ENCODE assay signal across 28 cellular contexts in genomic region chr15:97976766-97977503, GRCh38. TPM values are rescaled to one million over a fixed set of nuclear protein-coding genes. Genes with fewer than 3 reads are reported as not detected.
DNase-seq lines count a peak whose midpoint lies in the region; ATAC-seq, FAIRE-seq and TF ChIP-seq lines count a peak whose summit lies in the region.
"Had no signal": no experiment of that assay in that cellular context is flagged by ENCODE, and none has a peak within 500 bp of the region (broad histone marks: within the 10 kb centered on the region; RNA-seq: fewer than 3 reads in every experiment).

No MANE protein-coding gene starts in this region.

- H3K27ac ChIP-seq in PC-3 (ENCODE audit: low read length) (peak overlapping the region; percentile 18), pancreas (peak overlapping the region in 2 of 4 donors; percentile 74 to 78), MM.1S (ENCODE audit: low read length) (no peak overlapping the region)
- H3K27ac ChIP-seq: gastrocnemius medialis, lower lobe of right lung, prostate gland, upper lobe of left lung had no signal

- H3K79me2 ChIP-seq in PC-3 (ENCODE audit: low read length): no peaks in the 10 kb centered on the region
- no peaks in the 10 kb centered on the region for H3K79me2 ChIP-seq in MM.1S (ENCODE audit: low read length)

- H4K20me1 ChIP-seq in PC-3 (ENCODE audit: low read length) (no peaks in the 10 kb centered on the region), MM.1S (ENCODE audit: insufficient read depth, low read length) (no peaks in the 10 kb centered on the region)

- H3K4me3 ChIP-seq in PC-3 (ENCODE audit: low read length): peak overlapping the region; percentile 40; the same call in 1 of the 2 replicates
- H3K4me3 ChIP-seq in endocrine pancreas (ENCODE audit: control insufficient read depth, insufficient read depth, low read length): peak overlapping the region; percentile 84
- H3K4me3 ChIP-seq in pancreas: no peak overlapping the region
- no peak overlapping the region for H3K4me3 ChIP-seq in MM.1S (ENCODE audit: low read length)
- H3K4me3 ChIP-seq: gastrocnemius medialis, lower lobe of right lung, prostate gland, upper lobe of left lung had no signal

- BruUV-seq in PC-3 (replicated peaks; lab: Mats Ljungman, UMichigan): no TSS peak

- WGBS in pancreas, 2 donors: 67 to 74% methylated on average over 10 of the region's 10 CpGs

- peak; percentile 69 for DNase-seq in HPDE6-E6E7 (ENCODE audit: extremely low spot score)
- DNase-seq in PC-3: peak; percentile 67
- DNase-seq in pancreas: no peak
- no peak for DNase-seq in NCI-H2171 treated with DMSO at 0.1 percent for 48 hours (lab: John Stamatoyannopoulos, UW)
- no peak for DNase-seq in MV-4-11 (lab: John Stamatoyannopoulos, UW)
- DNase-seq in MM.1S: no peak
- DNase-seq: activated naive CD4-positive, alpha-beta T cell; activated naive CD8-positive, alpha-beta T cell treated with anti-CD3 and anti-CD28 coated beads, Interleukin-2, amount 50 U/mL, for 24 hours; activated T-cell treated with anti-CD3 and anti-CD28 coated beads, Interleukin-2, amount 50 U/mL, for 72 hours; C1 segment of cervical spinal cord; dermis blood vessel endothelial cell; gastrocnemius medialis; HCEC 1CT; lower lobe of right lung; natural killer cell; NCI-H1105 treated with DMSO at 0.1 percent for 48 hours; NCI-H2081; NCI-H226; nucleus accumbens; SK-N-SH; substantia nigra; upper lobe of left lung had no signal

- ATAC-seq in PC-3 (peak; percentile 38), pancreas (peak; percentile 17 to 43 (median 28))
- ATAC-seq: activated naive CD8-positive, alpha-beta T cell treated with anti-CD3 and anti-CD28 coated beads, Interleukin-2, amount 50 U/mL, for 24 hours; activated T-cell treated with anti-CD3 and anti-CD28 coated beads, Interleukin-2, amount 50 U/mL, for 72 hours; gastrocnemius medialis; natural killer cell; Right ventricle myocardium inferior; stimulated activated memory B cell treated with anti-CD40 and anti-IgM and Interleukin-4, amounts not matched to agents 10 μg/mL and 1 μg/mL and 100 μg/mL, for 72 hours had no signal

- H3F3A ChIP-seq in PC-3 (ENCODE audit: low read length, unreplicated experiment) (no peaks in the 10 kb centered on the region), MM.1S (ENCODE audit: insufficient read depth, low read length) (no peaks in the 10 kb centered on the region)

- H2AFZ ChIP-seq in PC-3 (ENCODE audit: low read length): no peak overlapping the region
- no peak overlapping the region for H2AFZ ChIP-seq in MM.1S (ENCODE audit: low read length)

- CTCF ChIA-PET in PC-3 (lab: Charles Lee): no interaction called here

- intact Hi-C loops in PC-3 (cut with micrococcal nuclease): no loop called here
- intact Hi-C loops in pancreas (cut with DNase I): no loop called here

- TF ChIP-seq CTCF in PC-3 (conservative IDR thresholded peaks at IDR 0.05; ENCODE audit: low read depth, low read length) (no peak), pancreas (IDR thresholded peaks at IDR 0.05) (no peak), MM.1S (IDR thresholded peaks at IDR 0.05; ENCODE audit: low read length) (no peak)

- H3K4me2 ChIP-seq in PC-3 (ENCODE audit: low read length): peak overlapping the region; percentile 71
- no peak overlapping the region for H3K4me2 ChIP-seq in MM.1S (ENCODE audit: low read depth, low read length)
- H3K4me2 ChIP-seq: SK-N-SH had no signal

- no peak for FAIRE-seq in pancreas (lab: Jason Lieb, UNC)
- FAIRE-seq: GM12892 had no signal

- H3K36me3 ChIP-seq in PC-3 (ENCODE audit: low read depth, low read length) (peaks cover 7% of the 10 kb centered on the region; the same call in 1 of the 2 replicates), endocrine pancreas (ENCODE audit: control insufficient read depth, insufficient read depth, low read length) (no peaks in the 10 kb centered on the region), pancreas (peaks cover 0 to 17% (median under 1%) of the 10 kb centered on the region in 3 donors), MM.1S (replicated peaks; ENCODE audit: insufficient read depth, low read length) (no peaks in the 10 kb centered on the region)
- H3K36me3 ChIP-seq: prostate gland had no signal

- H3K9me3 ChIP-seq in PC-3 (ENCODE audit: low read length) (no peaks in the 10 kb centered on the region), endocrine pancreas (ENCODE audit: control insufficient read depth, low read length) (no peaks in the 10 kb centered on the region), pancreas (no peaks in the 10 kb centered on the region), MM.1S (replicated peaks; ENCODE audit: insufficient read depth, low read length) (no peaks in the 10 kb centered on the region)
- H3K9me3 ChIP-seq: gastrocnemius medialis, lower lobe of right lung, prostate gland, SK-N-SH, upper lobe of left lung had no signal

- H3K9me2 ChIP-seq in PC-3 (replicated peaks; ENCODE audit: low read length) (no peaks in the 10 kb centered on the region), MM.1S (replicated peaks; ENCODE audit: insufficient read depth, low read length) (no peaks in the 10 kb centered on the region)
- H3K9me2 ChIP-seq: SK-N-SH had no signal

- H3K27me3 ChIP-seq in PC-3 (ENCODE audit: low read length) (no peaks in the 10 kb centered on the region), endocrine pancreas (ENCODE audit: control insufficient read depth, insufficient read depth, low read length) (no peaks in the 10 kb centered on the region), pancreas (no peaks in the 10 kb centered on the region), MM.1S (replicated peaks; ENCODE audit: insufficient read depth, low read length) (no peaks in the 10 kb centered on the region)
- H3K27me3 ChIP-seq: gastrocnemius medialis, upper lobe of left lung had no signal

- no peak overlapping the region for H3K9ac ChIP-seq in PC-3 (ENCODE audit: low read length)
- H3K9ac ChIP-seq in endocrine pancreas (ENCODE audit: control insufficient read depth, insufficient read depth, low read length): no peak overlapping the region
- H3K9ac ChIP-seq in MM.1S (ENCODE audit: low read length): no peak overlapping the region
- H3K9ac ChIP-seq: SK-N-SH had no signal

- POLR2A ChIA-PET in PC-3 (lab: Charles Lee; ENCODE audit: unreplicated experiment): no interaction called here

- peaks cover 15% of the 10 kb centered on the region for H3K4me1 ChIP-seq in PC-3 (ENCODE audit: insufficient read depth, low read length)
- peaks cover 24% of the 10 kb centered on the region for H3K4me1 ChIP-seq in endocrine pancreas (ENCODE audit: control insufficient read depth, insufficient read depth, low read length)
- peaks cover 0 to 26% (median 18%) of the 10 kb centered on the region in 3 donors for H3K4me1 ChIP-seq in pancreas
- H3K4me1 ChIP-seq in MM.1S (ENCODE audit: low read length): no peaks in the 10 kb centered on the region
- H3K4me1 ChIP-seq: gastrocnemius medialis, lower lobe of right lung, prostate gland, upper lobe of left lung had no signal

RNA-seq across cellular contexts. Expression of gene ARRDC4, which starts 16.4 kb away (rescaled TPM):
- total RNA-seq in PC-3 (2014; rRNA removed) (7.1 TPM in 2 replicates), pancreas (10 to 100 TPM; 10.8 to 32.7 (median 14.4) TPM)
- 10 to 100 TPM; 16.2 to 29.8 TPM for polyA plus RNA-seq in pancreas
- total RNA-seq: OCI-LY7 had no signal

Comparison
In these comparisons a context has a peak if more than half of its experiments do, and no peak if none do; other contexts are left out.
1. DNase-seq: peak in HPDE6-E6E7 (single experiment) and PC-3 (single experiment); none in pancreas (0 of 6), NCI-H2171 treated with DMSO at 0.1 percent for 48 hours (single experiment), MV-4-11 (single experiment) and MM.1S (single experiment).
2. H3K4me3 ChIP-seq: peak in PC-3 (single experiment) and endocrine pancreas (single experiment); none in pancreas (0 of 4) and MM.1S (single experiment).